8 cellular contexts compared by ENCODE assay signal in genomic region chr14:29926701-29927595, GRCh38.
DNase-seq lines count a peak whose midpoint lies in the region; ATAC-seq and TF ChIP-seq lines count a peak whose summit lies in the region.

No MANE protein-coding gene starts in this region.

- H3K4me1 ChIP-seq in ES-I3 (ENCODE audit: insufficient read depth, low read length) (peaks cover 12% of the 10 kb centered on the region), rectal smooth muscle tissue (ENCODE audit: control insufficient read depth, insufficient read depth, low read length) (peaks cover 3% of the 10 kb centered on the region)

- ATAC-seq in GM21786 (IDR thresholded peaks at IDR 0.05; ENCODE audit: unreplicated experiment): peak; percentile 39

- no peaks in the 10 kb centered on the region for H3K27me3 ChIP-seq in brain microvascular endothelial cell (replicated peaks)
- no peaks in the 10 kb centered on the region for H3K27me3 ChIP-seq in rectal smooth muscle tissue (ENCODE audit: control insufficient read depth, insufficient read depth, low read length)

- H3K4me3 ChIP-seq in brain microvascular endothelial cell (ENCODE audit: low read depth, low read length) (peak overlapping the region; percentile 70), iPS-11a (ENCODE audit: low read depth, low read length) (peak overlapping the region; percentile 63), rectal smooth muscle tissue (ENCODE audit: low read length) (peak overlapping the region; percentile 90)

- DNase-seq in NCI-H1930 (lab: John Stamatoyannopoulos, UW) (peak; percentile 34 to 48), brain microvascular endothelial cell (peak; percentile 3), OCI-M2 (lab: John Stamatoyannopoulos, UW; ENCODE audit: unreplicated experiment) (no peak)
- no peak for DNase-seq in stimulated activated CD8-positive, alpha-beta memory T cell treated with anti-CD3 and anti-CD28 coated beads, Interleukin-4, amount 100 ng/mL, for 48 hours

- H3K36me3 ChIP-seq in ES-I3 (ENCODE audit: insufficient read depth, low read length) (no peaks in the 10 kb centered on the region), brain microvascular endothelial cell (replicated peaks) (no peaks in the 10 kb centered on the region), rectal smooth muscle tissue (ENCODE audit: control insufficient read depth, insufficient read depth, low read length) (no peaks in the 10 kb centered on the region)

- in situ Hi-C loops in brain microvascular endothelial cell (cut with HindIII; ENCODE audit: low pct_ligation_motif_present, low sequenced_read_pairs): no loop called here

- TF ChIP-seq CTCF in brain microvascular endothelial cell (IDR thresholded peaks at IDR 0.05; ENCODE audit: low read depth, low read length, missing control alignments): no peak

- H3K9ac ChIP-seq in ES-I3 (ENCODE audit: low read depth, low read length): peak overlapping the region; percentile 52
- H3K9ac ChIP-seq in rectal smooth muscle tissue (ENCODE audit: low read length): peak overlapping the region; percentile 62

- no peak overlapping the region for H3K27ac ChIP-seq in brain microvascular endothelial cell
- peak overlapping the region; percentile 72 for H3K27ac ChIP-seq in rectal smooth muscle tissue (ENCODE audit: low read depth, low read length)

- H3K9me3 ChIP-seq in ES-I3 (ENCODE audit: control insufficient read depth, insufficient read depth, low read length): no peaks in the 10 kb centered on the region

Comparison
In these comparisons a context has a peak if more than half of its experiments do, and no peak if none do; other contexts are left out.
1. DNase-seq: peak in NCI-H1930 (2 of 2) and brain microvascular endothelial cell (single experiment); none in OCI-M2 (single experiment) and stimulated activated CD8-positive, alpha-beta memory T cell treated with anti-CD3 and anti-CD28 coated beads, Interleukin-4, amount 100 ng/mL, for 48 hours (single experiment).
2. Peak in every context shown above with its lines, with median percentiles within 50 percentile points of each other: H3K4me3 ChIP-seq.